8 cellular contexts compared by ENCODE assay signal in genomic region chr14:24013654-24014514, GRCh38. TPM values are rescaled to one million over a fixed set of nuclear protein-coding genes. Genes with fewer than 3 reads are reported as not detected.
A peak's percentile ranks its signal among the peaks of the same experiment; 100 is the strongest.
DNase-seq lines count a peak whose midpoint lies in the region; ATAC-seq, FAIRE-seq and TF ChIP-seq lines count a peak whose summit lies in the region.

No MANE protein-coding gene starts in this region.

- no peak for TF ChIP-seq POLR2A in GM18505 (IDR thresholded peaks at IDR 0.05; ENCODE audit: borderline replicate concordance, extremely low read depth, insufficient read depth, insufficient read length)

- DNase-seq in GM04503 (ENCODE audit: low read depth) (peak; percentile 16), HS-27A (ENCODE audit: low read depth) (peak; percentile 41), NCI-H526 treated with DMSO at 0.1 percent for 48 hours (lab: John Stamatoyannopoulos, UW) (peak; percentile 72), midbrain (lab: John Stamatoyannopoulos, UW) (peak; percentile 81), upper lobe of right lung (no peak)
- DNase-seq in activated CD4-positive, alpha-beta T cell treated with anti-CD3 and anti-CD28 coated beads, Interleukin-2, amount 50 U/mL, for 1 hour = peak; percentile 36

- TF ChIP-seq CTCF in upper lobe of right lung (IDR thresholded peaks at IDR 0.05) = peak; percentile 91

- H3K4me1 ChIP-seq in upper lobe of right lung = no peaks in the 10 kb centered on the region

- ATAC-seq in upper lobe of right lung (peak; percentile 96), GM18505 (IDR thresholded peaks at IDR 0.05; ENCODE audit: unreplicated experiment) (no peak)

- no peak overlapping the region for H3K4me3 ChIP-seq in upper lobe of right lung

- H3K27ac ChIP-seq in upper lobe of right lung = no peak overlapping the region

- H3K9me3 ChIP-seq in upper lobe of right lung = no peaks in the 10 kb centered on the region

- no peaks in the 10 kb centered on the region for H3K36me3 ChIP-seq in upper lobe of right lung

- intact Hi-C loops in upper lobe of right lung (cut with DNase I) = no loop called here

- peak; percentile 51 for FAIRE-seq in endometrium (lab: Jason Lieb, UNC)

- H3K27me3 ChIP-seq in upper lobe of right lung = no peaks in the 10 kb centered on the region

RNA-seq across cellular contexts. Expression of gene DHRS4L2, which starts 25.2 kb away (rescaled TPM):
- 16.3 TPM for total RNA-seq in upper lobe of right lung

RNA-seq across cellular contexts. Expression of gene CARMIL3, which starts 37.9 kb away (rescaled TPM):
- total RNA-seq in upper lobe of right lung = 0.96 TPM

RNA-seq across cellular contexts. Expression of gene CPNE6, which starts 57.5 kb away (rescaled TPM):
- total RNA-seq in upper lobe of right lung = not detected
